Comparison of ENCODE assay signal across 8 cellular contexts in the genomic region with DNA sequence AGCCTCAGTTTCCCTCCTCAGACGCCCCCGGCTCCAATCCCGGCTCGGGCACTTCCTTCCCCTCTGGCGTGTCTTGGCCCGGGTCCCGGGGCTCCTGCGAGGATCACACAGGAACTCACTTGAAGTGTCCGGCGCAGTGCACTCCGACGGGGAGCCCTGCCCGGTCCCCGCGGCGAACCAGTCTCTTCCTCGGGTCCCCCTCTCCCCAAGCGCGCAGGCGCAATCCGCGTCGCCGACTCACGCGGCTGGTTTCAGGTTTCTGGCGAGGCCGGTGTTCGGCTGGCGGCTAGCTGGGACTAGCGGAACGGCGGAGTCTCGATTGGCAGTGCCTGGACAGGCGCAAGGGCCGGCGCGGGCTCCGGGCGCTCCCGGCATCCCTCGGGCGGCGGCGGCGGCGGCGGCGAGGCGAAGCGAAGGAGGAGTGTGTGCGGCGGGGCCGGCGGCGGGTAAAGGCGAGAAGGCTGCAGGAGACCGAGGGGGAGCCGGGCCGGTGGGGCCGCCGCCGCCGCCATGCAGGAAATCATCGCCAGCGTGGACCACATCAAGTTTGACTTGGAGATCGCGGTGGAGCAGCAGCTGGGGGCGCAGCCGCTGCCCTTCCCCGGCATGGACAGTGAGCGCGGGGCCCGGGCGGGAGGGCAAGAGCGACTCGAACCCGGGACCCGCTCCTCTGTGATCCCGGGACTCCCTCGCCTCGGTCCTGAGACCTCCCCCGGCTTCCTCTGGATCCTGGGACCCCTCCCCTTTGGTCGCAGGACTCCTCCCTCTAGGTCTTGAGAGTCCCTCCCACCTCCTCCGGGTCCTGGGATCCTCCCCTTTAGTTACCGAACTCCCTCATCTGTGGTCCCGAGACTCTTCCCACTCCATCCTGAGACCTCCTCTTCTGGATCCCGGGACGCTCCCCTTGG. TPM values are rescaled to one million over a fixed set of nuclear protein-coding genes. Genes with fewer than 3 reads are reported as not detected.
DNase-seq lines count a peak whose midpoint lies in the region; ATAC-seq and TF ChIP-seq lines count a peak whose summit lies in the region.

CPSF4 (plus strand) TSS at position 371 of the 908 bp plus-strand sequence; CDS start at position 511, 140 bp downstream.
A gene with protein sequence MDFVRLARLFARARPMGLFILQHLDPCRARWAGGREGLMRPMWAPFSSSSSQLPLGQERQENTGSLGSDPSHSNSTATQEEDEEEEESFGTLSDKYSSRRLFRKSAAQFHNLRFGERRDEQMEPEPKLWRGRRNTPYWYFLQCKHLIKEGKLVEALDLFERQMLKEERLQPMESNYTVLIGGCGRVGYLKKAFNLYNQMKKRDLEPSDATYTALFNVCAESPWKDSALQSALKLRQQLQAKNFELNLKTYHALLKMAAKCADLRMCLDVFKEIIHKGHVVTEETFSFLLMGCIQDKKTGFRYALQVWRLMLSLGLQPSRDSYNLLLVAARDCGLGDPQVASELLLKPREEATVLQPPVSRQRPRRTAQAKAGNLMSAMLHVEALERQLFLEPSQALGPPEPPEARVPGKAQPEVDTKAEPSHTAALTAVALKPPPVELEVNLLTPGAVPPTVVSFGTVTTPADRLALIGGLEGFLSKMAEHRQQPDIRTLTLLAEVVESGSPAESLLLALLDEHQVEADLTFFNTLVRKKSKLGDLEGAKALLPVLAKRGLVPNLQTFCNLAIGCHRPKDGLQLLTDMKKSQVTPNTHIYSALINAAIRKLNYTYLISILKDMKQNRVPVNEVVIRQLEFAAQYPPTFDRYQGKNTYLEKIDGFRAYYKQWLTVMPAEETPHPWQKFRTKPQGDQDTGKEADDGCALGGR (minus strand): TSS at position 226 of the 908 bp plus-strand sequence. CDS start 3,556 bp downstream, outside the sequence.

- ATAC-seq in GM21515 (IDR thresholded peaks at IDR 0.05; ENCODE audit: unreplicated experiment) (peak; percentile 85), mucosa of descending colon (peak; percentile 99)

- peaks cover 47% of the 10 kb centered on the region for H3K36me3 ChIP-seq in HUES64 (ENCODE audit: insufficient read depth, low read length)
- H3K36me3 ChIP-seq in OCI-LY3 (replicated peaks; ENCODE audit: low read depth, low read length): peaks cover 15% of the 10 kb centered on the region
- H3K36me3 ChIP-seq in mucosa of descending colon (ENCODE audit: low read depth): no peaks in the 10 kb centered on the region

- no peaks in the 10 kb centered on the region for H3K27me3 ChIP-seq in HUES64 (ENCODE audit: insufficient read depth, low read length)
- no peaks in the 10 kb centered on the region for H3K27me3 ChIP-seq in OCI-LY3 (ENCODE audit: low read depth, low read length)

- H3K4me3 ChIP-seq in HUES64 (ENCODE audit: low read length) (peak within 1 kb of the TSS; percentile 75), OCI-LY3 (ENCODE audit: low read length) (peak within 1 kb of the TSS; percentile 100), mucosa of descending colon (peak within 1 kb of the TSS; percentile 96)

- TF ChIP-seq CTCF in OCI-LY3 (IDR thresholded peaks at IDR 0.05; ENCODE audit: low read depth, low read length): no peak
- TF ChIP-seq CTCF in mucosa of descending colon (IDR thresholded peaks at IDR 0.05): no peak

- under 1% methylated on average over 89 of the region's 89 CpGs for WGBS in HUES64

- peak; percentile 99 for DNase-seq in DMS 273 (lab: John Stamatoyannopoulos, UW; ENCODE audit: unreplicated experiment)
- peak; percentile 91 for DNase-seq in activated T-cell treated with anti-CD3 and anti-CD28 coated beads for 24 hours (ENCODE audit: low read depth)
- peak; percentile 74 for DNase-seq in epithelial cell of prostate (ENCODE audit: low read depth, low spot score)
- peak; percentile 94 to 97 (median 97) for DNase-seq in mucosa of descending colon
- DNase-seq in stimulated activated CD8-positive, alpha-beta memory T cell treated with anti-CD3 and anti-CD28 coated beads, Interleukin-4, amount 100 ng/mL, for 1 hour (ENCODE audit: low read depth in 2 of 2, low spot score in 1 of 2): peak; percentile 61 to 81

- H4K20me1 ChIP-seq in OCI-LY3 (ENCODE audit: insufficient read depth, low read length): peaks cover 10% of the 10 kb centered on the region

- H3K27ac ChIP-seq in HUES64 (ENCODE audit: low read depth, low read length) (peak within 1 kb of the TSS; percentile 96), OCI-LY3 (ENCODE audit: low read length) (peak within 1 kb of the TSS; percentile 54), epithelial cell of prostate (peak within 1 kb of the TSS; percentile 71)

- intact Hi-C loops in mucosa of descending colon (cut with DNase I, micrococcal nuclease): no loop called here

- H3K9ac ChIP-seq in HUES64 (ENCODE audit: low read depth, low read length): peak within 1 kb of the TSS; percentile 93
- H3K9ac ChIP-seq in OCI-LY3 (ENCODE audit: low read length): peak within 1 kb of the TSS; percentile 80

- H3K4me2 ChIP-seq in OCI-LY3 (ENCODE audit: low read length): peak within 1 kb of the TSS; percentile 97

- peaks cover 45% of the 10 kb centered on the region for H3K79me2 ChIP-seq in OCI-LY3 (ENCODE audit: low read length)

- H3K9me3 ChIP-seq in HUES64 (ENCODE audit: insufficient read depth, low read depth, low read length): no peaks in the 10 kb centered on the region
- no peaks in the 10 kb centered on the region for H3K9me3 ChIP-seq in OCI-LY3 (ENCODE audit: insufficient read depth, low read length)
- no peaks in the 10 kb centered on the region for H3K9me3 ChIP-seq in mucosa of descending colon

- peak within 1 kb of the TSS; percentile 65 for H2AFZ ChIP-seq in OCI-LY3 (ENCODE audit: low read depth, low read length)

- H3K4me1 ChIP-seq in HUES64 (ENCODE audit: insufficient read depth, low read length) (peaks cover 5% of the 10 kb centered on the region; the same call in 1 of the 2 replicates), OCI-LY3 (ENCODE audit: low read length) (peaks cover 15% of the 10 kb centered on the region), mucosa of descending colon (ENCODE audit: low read depth) (peaks cover 17% of the 10 kb centered on the region)

RNA-seq across cellular contexts. Expression of gene CPSF4, which starts in this region (rescaled TPM):
- polyA plus RNA-seq in HUES64 (2013, experiment 1 of 2): 64.6 TPM
- polyA plus RNA-seq in HUES64 (2013, experiment 2 of 2): 66.4 TPM
- total RNA-seq in mucosa of descending colon: 10 to 100 TPM; 23.2 to 33.5 (median 24.8) TPM

RNA-seq across cellular contexts. Expression of the second gene that starts in this region (rescaled TPM):
- polyA plus RNA-seq in HUES64 (2013, experiment 1 of 2): 4.4 TPM
- 5.2 TPM for polyA plus RNA-seq in HUES64 (2013, experiment 2 of 2)
- total RNA-seq in mucosa of descending colon: 1 to 10 TPM; 4.3 to 9.9 (median 6.6) TPM

Comparison
In these comparisons a context has a peak if more than half of its experiments do, and no peak if none do; other contexts are left out.
1. Peak in every context shown above with its lines: DNase-seq, ATAC-seq, H3K4me3 ChIP-seq and H3K27ac ChIP-seq.